Comparison of ENCODE assay signal across 17 cellular contexts in the genomic region with DNA sequence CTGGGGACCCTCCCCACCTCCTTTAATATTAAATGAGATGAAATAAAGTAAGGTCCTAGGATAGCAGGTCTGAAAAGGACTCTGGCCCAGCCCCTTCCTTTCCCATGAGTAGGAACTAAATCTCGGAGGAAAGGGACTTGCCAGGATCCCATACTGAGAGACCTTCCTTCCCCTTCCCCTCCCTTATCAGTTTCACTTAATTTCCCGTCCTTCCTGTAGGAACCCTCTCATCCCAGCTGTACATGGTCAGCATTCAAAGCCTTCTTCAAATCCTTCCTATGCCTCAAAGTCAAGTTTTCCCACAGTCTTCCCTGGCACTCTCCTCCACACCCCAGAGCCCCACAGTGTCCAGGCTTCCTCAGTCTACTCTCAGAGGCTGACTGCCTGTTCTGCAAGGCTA.
A peak's percentile ranks its signal among the peaks of the same experiment; 100 is the strongest.
DNase-seq lines count a peak whose midpoint lies in the region; ATAC-seq, FAIRE-seq and TF ChIP-seq lines count a peak whose summit lies in the region.
"Had no signal": no experiment of that assay in that cellular context is flagged by ENCODE, and none has a peak within 500 bp of the region (broad histone marks: within the 10 kb centered on the region; RNA-seq: fewer than 3 reads in every experiment).

No MANE protein-coding gene starts in this region.

- H3K9me3 ChIP-seq in endothelial cell of umbilical vein (replicated peaks; ENCODE audit: control insufficient read depth, insufficient read depth, low read length), result no peaks in the 10 kb centered on the region
- H3K9me3 ChIP-seq: breast epithelium had no signal

- peaks cover 0 to 3% of the 10 kb centered on the region in 2 experiments for H3K36me3 ChIP-seq in endothelial cell of umbilical vein (ENCODE audit: control insufficient read depth in 2 of 2, extremely low read depth in 1 of 2, insufficient read depth in 2 of 2, low read length in 2 of 2)
- H3K36me3 ChIP-seq: breast epithelium had no signal

- peak; percentile 72 to 75 for DNase-seq in NCI-H526 (lab: John Stamatoyannopoulos, UW)
- peak; percentile 58 for DNase-seq in endothelial cell of umbilical vein (ENCODE audit: low read depth, low spot score)
- DNase-seq in osteocyte (ENCODE audit: extremely low spot score, unreplicated experiment), result no peak
- no peak for DNase-seq in stimulated activated CD4-positive, alpha-beta T cell treated with anti-CD3 and anti-CD28 coated beads, Interleukin-1b, Interleukin-23, amount 100 ng/mL, for 48 hours
- no peak for DNase-seq in NCI-H1436 (lab: John Stamatoyannopoulos, UW)
- no peak for DNase-seq in UCSD-AML1 (lab: John Stamatoyannopoulos, UW; ENCODE audit: unreplicated experiment)
- DNase-seq: activated CD8-positive, alpha-beta memory T cell treated with anti-CD3 and anti-CD28 coated beads, Interleukin-2, amount 10 ng/mL, durations not matched to agents 7 days and 5 days; activated naive CD4-positive, alpha-beta T cell; H7; kidney; NCI-H2107; stimulated activated naive CD4-positive, alpha-beta T cell treated with Interleukin-2 at 50 U/mL for 16 hours had no signal

- FAIRE-seq in endothelial cell of umbilical vein (lab: Jason Lieb, UNC), result peak; percentile 87
- FAIRE-seq: kidney had no signal

- dilution Hi-C loops in endothelial cell of umbilical vein (cut with MboI; ENCODE audit: extremely low pct_ligation_motif_present, low sequenced_read_pairs), result no loop called here

- no peak overlapping the region for H3K4me3 Mint-ChIP-seq in osteocyte (ENCODE audit: unreplicated experiment)
- H3K4me3 Mint-ChIP-seq: activated CD8-positive, alpha-beta memory T cell treated with anti-CD3 and anti-CD28 coated beads, Interleukin-2, amount 10 ng/mL, durations not matched to agents 7 days and 5 days had no signal

- no TSS peak for BruUV-seq in endothelial cell of umbilical vein (replicated peaks; lab: Mats Ljungman, UMichigan)

- peaks cover 95% of the 10 kb centered on the region for H3K79me2 ChIP-seq in endothelial cell of umbilical vein (ENCODE audit: control insufficient read depth, insufficient read depth, low read length)

- peak overlapping the region; percentile 37 for H3K4me2 ChIP-seq in endothelial cell of umbilical vein (ENCODE audit: insufficient read depth, low read length)

- H3K4me1 ChIP-seq in endothelial cell of umbilical vein (ENCODE audit: control insufficient read depth, extremely low read depth, insufficient read depth, low read length), result peaks cover 57% of the 10 kb centered on the region

- H3K9me1 ChIP-seq in endothelial cell of umbilical vein (replicated peaks; ENCODE audit: control insufficient read depth, extremely low read depth, insufficient read depth, low read length), result no peaks in the 10 kb centered on the region

- ATAC-seq in GM18870 (IDR thresholded peaks at IDR 0.05; ENCODE audit: unreplicated experiment), result no peak
- ATAC-seq: activated CD8-positive, alpha-beta memory T cell treated with anti-CD3 and anti-CD28 coated beads, Interleukin-2, amount 10 ng/mL, durations not matched to agents 7 days and 5 days; right cardiac atrium had no signal

- intact Hi-C loops in endothelial cell of umbilical vein (cut with micrococcal nuclease), result loop anchor here (10.0 kb wide), 1 partner anchor 395 kb away; a partner anchor contains a TSS

- peaks cover 6% of the 10 kb centered on the region for H4K20me1 ChIP-seq in endothelial cell of umbilical vein (replicated peaks; ENCODE audit: control insufficient read depth, extremely low read depth, insufficient read depth, low read length)

- peaks cover 2% of the 10 kb centered on the region for H3K36me3 Mint-ChIP-seq in osteocyte (ENCODE audit: unreplicated experiment)
- H3K36me3 Mint-ChIP-seq: activated CD8-positive, alpha-beta memory T cell treated with anti-CD3 and anti-CD28 coated beads, Interleukin-2, amount 10 ng/mL, durations not matched to agents 7 days and 5 days had no signal

- POLR2A ChIA-PET in endothelial cell of umbilical vein (lab: Charles Lee), result no interaction called here

- H3K9me3 Mint-ChIP-seq in osteocyte (ENCODE audit: unreplicated experiment), result no peaks in the 10 kb centered on the region

- H3K9ac ChIP-seq in endothelial cell of umbilical vein (replicated peaks; ENCODE audit: extremely low read depth, insufficient read depth, low read length), result no peak overlapping the region

- no peaks in the 10 kb centered on the region for H3K27me3 ChIP-seq in endothelial cell of umbilical vein (ENCODE audit: control insufficient read depth in 2 of 2, insufficient read depth in 2 of 2, low read length in 2 of 2)
- H3K27me3 ChIP-seq: breast epithelium had no signal

- peaks cover 93% of the 10 kb centered on the region for H3K4me1 Mint-ChIP-seq in osteocyte (ENCODE audit: unreplicated experiment)

- peak overlapping the region; percentile 51 for H3K27ac Mint-ChIP-seq in osteocyte (ENCODE audit: unreplicated experiment)

- no peak for TF ChIP-seq CTCF in 22Rv1 (IDR thresholded peaks at IDR 0.05)
- TF ChIP-seq CTCF in endothelial cell of umbilical vein (IDR thresholded peaks at IDR 0.05; ENCODE audit: extremely low read depth in 1 of 2, insufficient read depth in 1 of 2, low read depth in 1 of 2, low read length in 2 of 2), result no peak
- TF ChIP-seq CTCF in osteocyte (IDR thresholded peaks at IDR 0.05), result no peak

- no peak overlapping the region for H2AFZ ChIP-seq in endothelial cell of umbilical vein (ENCODE audit: low read depth, low read length)

- no peaks in the 10 kb centered on the region for H3K27me3 Mint-ChIP-seq in osteocyte (ENCODE audit: unreplicated experiment)
- H3K27me3 Mint-ChIP-seq: activated CD8-positive, alpha-beta memory T cell treated with anti-CD3 and anti-CD28 coated beads, Interleukin-2, amount 10 ng/mL, durations not matched to agents 7 days and 5 days had no signal

- H3K4me3 ChIP-seq in endothelial cell of umbilical vein (replicated peaks in 1 of 3; ENCODE audit: insufficient read depth in 1 of 3, low read depth in 1 of 3, low read length in 3 of 3), result no peak overlapping the region
- H3K4me3 ChIP-seq: breast epithelium had no signal

- H3K27ac ChIP-seq in 22Rv1 (peak overlapping the region; percentile 87), endothelial cell of umbilical vein (ENCODE audit: insufficient read depth, low read depth, low read length) (no peak overlapping the region)
- H3K27ac ChIP-seq: HL-60 had no signal

- no peak for TF ChIP-seq POLR2A in endothelial cell of umbilical vein (IDR thresholded peaks at IDR 0.05; ENCODE audit: low read depth, low read length)

- CTCF ChIA-PET in endothelial cell of umbilical vein (lab: Charles Lee), result interaction anchor here (1.1 kb wide), 1 partner anchor 22 kb away, joined by 4 read pairs; no protein-coding TSS in a partner anchor

TF ChIP-seq in endothelial cell of umbilical vein, 7 proteins besides CTCF, POLR2A, EP300 and RAD21:
- TF ChIP-seq GATA2 (IDR thresholded peaks at IDR 0.05; ENCODE audit: insufficient read depth, insufficient read length, low read depth, low read length) (peak; percentile 68), JUN (IDR thresholded peaks at IDR 0.05; ENCODE audit: borderline replicate concordance, insufficient read depth, insufficient read length, low read depth) (no peak), POLR2AphosphoS5 (IDR thresholded peaks at IDR 0.05; ENCODE audit: insufficient read depth, low read depth, low read length) (peak; percentile 46)

Comparison
In these comparisons a context has a peak if more than half of its experiments do, and no peak if none do; other contexts are left out.
1. DNase-seq: peak in NCI-H526 (2 of 2) and endothelial cell of umbilical vein (single experiment); none in osteocyte (single experiment), stimulated activated CD4-positive, alpha-beta T cell treated with anti-CD3 and anti-CD28 coated beads, Interleukin-1b, Interleukin-23, amount 100 ng/mL, for 48 hours (single experiment), NCI-H1436 (single experiment) and UCSD-AML1 (single experiment).